8 cellular contexts compared by ENCODE assay signal in the genomic region with DNA sequence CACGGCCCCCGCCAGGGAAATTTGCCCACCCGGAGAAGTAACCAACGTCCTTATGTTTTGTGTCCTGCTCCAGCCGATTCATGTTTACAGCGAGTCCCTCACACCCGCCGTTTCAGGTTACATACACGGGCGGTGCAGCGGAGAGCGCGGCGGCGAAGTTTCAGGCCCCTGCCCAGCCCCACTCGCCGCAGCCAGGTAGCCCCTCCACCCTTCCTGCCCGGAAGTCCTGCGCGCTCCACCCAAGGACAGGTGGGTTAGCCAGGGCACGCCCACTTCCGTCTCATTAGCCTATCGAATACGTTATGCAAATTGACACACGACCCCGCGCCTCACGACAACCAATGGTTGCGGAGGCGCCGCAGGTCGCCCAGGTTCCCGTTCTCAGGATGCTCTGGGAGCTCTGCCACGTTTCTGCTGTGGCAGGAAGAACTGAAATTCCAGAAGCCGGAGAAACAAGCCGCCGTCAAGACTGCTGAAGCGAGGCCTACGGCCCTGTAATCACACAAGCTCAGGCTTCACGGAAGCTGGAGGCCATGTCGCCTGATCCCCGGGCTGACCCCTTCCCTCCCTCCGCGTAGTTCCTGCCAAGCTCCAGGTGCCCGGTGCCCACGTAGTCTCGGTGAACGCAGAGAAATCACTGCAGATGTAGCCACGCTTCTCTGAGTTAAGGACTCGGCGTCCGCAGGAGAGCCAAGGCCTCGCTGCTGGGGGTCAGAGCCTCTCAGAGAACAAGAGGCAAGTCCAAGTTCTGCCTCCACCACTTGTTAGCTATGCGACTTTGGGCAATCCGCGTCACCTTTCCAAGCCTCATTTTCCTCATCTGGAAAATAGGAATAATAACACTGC. TPM values are rescaled to one million over a fixed set of nuclear protein-coding genes. Genes with fewer than 3 reads are reported as not detected.
DNase-seq lines count a peak whose midpoint lies in the region; ATAC-seq and TF ChIP-seq lines count a peak whose summit lies in the region.

No MANE protein-coding gene starts in this region.

- H3K36me3 ChIP-seq in GM23338 (ENCODE audit: insufficient read depth) (no peaks in the 10 kb centered on the region), heart left ventricle (no peaks in the 10 kb centered on the region), parathyroid adenoma (ENCODE audit: control insufficient read depth, insufficient read depth, low read length) (no peaks in the 10 kb centered on the region), uterus (no peaks in the 10 kb centered on the region)

- intact Hi-C loops in heart left ventricle (cut with DNase I) (no loop called here), uterus (cut with DNase I; ENCODE audit: low total_unique reads) (no loop called here)

- peak in 1 of 2 donors; percentile 43 for TF ChIP-seq POLR2A in heart left ventricle (IDR thresholded peaks at IDR 0.05)
- peak in 1 of 2 donors; percentile 32 for TF ChIP-seq POLR2A in uterus (IDR thresholded peaks at IDR 0.05)

- H3K4me3 ChIP-seq in GM23338 (peak overlapping the region; percentile 51), heart left ventricle (peak overlapping the region in 9 of 12 donors; percentile 19 to 45 (median 36)), parathyroid adenoma (ENCODE audit: low read depth, low read length) (peak overlapping the region; percentile 62), uterus (no peak overlapping the region)

- H4K20me1 ChIP-seq in GM23338 (replicated peaks; ENCODE audit: insufficient read depth), result no peaks in the 10 kb centered on the region

- H3K9me3 ChIP-seq in heart left ventricle, result no peaks in the 10 kb centered on the region
- H3K9me3 ChIP-seq in parathyroid adenoma (ENCODE audit: control insufficient read depth, low read length), result no peaks in the 10 kb centered on the region
- H3K9me3 ChIP-seq in uterus, result no peaks in the 10 kb centered on the region

- ATAC-seq in GM23338 (peak; percentile 97), heart left ventricle (peak; percentile 87 to 95 (median 92))
- peak; percentile 82 to 86 for ATAC-seq in activated naive CD4-positive, alpha-beta T cell treated with anti-CD3 and anti-CD28 coated beads, Interleukin-2, amount 50 U/mL, for 72 hours

- H3K27ac Mint-ChIP-seq in GM23338, result peak overlapping the region; percentile 99
- peak overlapping the region in 1 of 2 donors; percentile 74 for H3K27ac Mint-ChIP-seq in activated naive CD4-positive, alpha-beta T cell treated with anti-CD3 and anti-CD28 coated beads, Interleukin-2, amount 50 U/mL, for 72 hours

- H3K27me3 Mint-ChIP-seq in GM23338 (ENCODE audit: insufficient read depth, low read depth, poor library complexity), result peaks cover 9% of the 10 kb centered on the region

- peak overlapping the region; percentile 82 for H3K4me2 ChIP-seq in GM23338
- peak overlapping the region; percentile 74 for H3K4me2 ChIP-seq in parathyroid adenoma (ENCODE audit: low read length)

- H3K9ac ChIP-seq in parathyroid adenoma, result peak overlapping the region; percentile 76

- H3K27ac ChIP-seq in GM23338 (ENCODE audit: low read depth) (peak overlapping the region; percentile 99), heart left ventricle (peak overlapping the region in 11 of 12 donors; percentile 15 to 72 (median 60)), parathyroid adenoma (peak overlapping the region; percentile 98), uterus (peak overlapping the region in 1 of 2 donors; percentile 19)

- H2AFZ ChIP-seq in GM23338, result no peak overlapping the region
- peak overlapping the region; percentile 86 for H2AFZ ChIP-seq in parathyroid adenoma

- peaks cover 15% of the 10 kb centered on the region for H3F3A ChIP-seq in GM23338 (replicated peaks; ENCODE audit: low read depth)

- WGBS in heart left ventricle, 4 donors, result 24 to 36% (median 32%) methylated on average over 43 to 56 of the region's 56 CpGs

- H3K9me3 Mint-ChIP-seq in GM23338, result no peaks in the 10 kb centered on the region
- H3K9me3 Mint-ChIP-seq in activated naive CD4-positive, alpha-beta T cell treated with anti-CD3 and anti-CD28 coated beads, Interleukin-2, amount 50 U/mL, for 72 hours, result no peaks in the 10 kb centered on the region

- H3K27me3 ChIP-seq in GM23338 (ENCODE audit: insufficient read depth) (no peaks in the 10 kb centered on the region), heart left ventricle (no peaks in the 10 kb centered on the region), parathyroid adenoma (ENCODE audit: control insufficient read depth, insufficient read depth, low read length) (no peaks in the 10 kb centered on the region), uterus (no peaks in the 10 kb centered on the region)

- H3K4me1 Mint-ChIP-seq in GM23338, result peaks cover 12% of the 10 kb centered on the region

- H3K79me2 ChIP-seq in GM23338 (replicated peaks; ENCODE audit: insufficient read depth) (no peaks in the 10 kb centered on the region), parathyroid adenoma (no peaks in the 10 kb centered on the region)

- H3K4me1 ChIP-seq in GM23338 (ENCODE audit: insufficient read depth) (peaks cover 10% of the 10 kb centered on the region), heart left ventricle (peaks cover 0 to 38% (median 7%) of the 10 kb centered on the region in 12 donors), parathyroid adenoma (peaks cover 14% of the 10 kb centered on the region), uterus (no peaks in the 10 kb centered on the region)

- H3K4me3 Mint-ChIP-seq in GM23338, result peak overlapping the region; percentile 85

- no peak for TF ChIP-seq CTCF in GM23338 (conservative IDR thresholded peaks at IDR 0.05; ENCODE audit: low read depth in 2 of 2)
- TF ChIP-seq CTCF in heart left ventricle (IDR thresholded peaks at IDR 0.05), result no peak
- no peak for TF ChIP-seq CTCF in parathyroid adenoma (IDR thresholded peaks at IDR 0.05)
- TF ChIP-seq CTCF in uterus (IDR thresholded peaks at IDR 0.05), result no peak

- DNase-seq in GM23338 (ENCODE audit: low spot score) (peak; percentile 100), NCI-H774 (lab: John Stamatoyannopoulos, UW) (peak; percentile 92), heart left ventricle (peak; percentile 74 to 90 (median 83)), uterus (peak; percentile 27 to 57), hepatic stellate cell (ENCODE audit: low spot score) (no peak), globus pallidus (ENCODE audit: low spot score) (no peak)
- peak; percentile 57 to 78 for DNase-seq in activated naive CD4-positive, alpha-beta T cell treated with anti-CD3 and anti-CD28 coated beads, Interleukin-2, amount 50 U/mL, for 72 hours (ENCODE audit: low spot score in 2 of 2)

- no peaks in the 10 kb centered on the region for H3K36me3 Mint-ChIP-seq in GM23338 (ENCODE audit: low read depth)
- H3K36me3 Mint-ChIP-seq in activated naive CD4-positive, alpha-beta T cell treated with anti-CD3 and anti-CD28 coated beads, Interleukin-2, amount 50 U/mL, for 72 hours, result no peaks in the 10 kb centered on the region

- H3K9me2 ChIP-seq in GM23338 (ENCODE audit: insufficient read depth), result no peaks in the 10 kb centered on the region

TF ChIP-seq in GM23338, 12 proteins besides CTCF, POLR2A, EP300 and RAD21 (continues in another document):
- TF ChIP-seq POLR2AphosphoS5 (IDR thresholded peaks at IDR 0.05; ENCODE audit: low read depth) (peak; percentile 90), CREB1 (CRISPR knock-in tag; IDR thresholded peaks at IDR 0.05; ENCODE audit: low read depth) (no peak; the same call in 1 of the 2 replicates), EZH2 (IDR thresholded peaks at IDR 0.05; ENCODE audit: low read depth, unreplicated experiment) (no peak), ZNF331 (CRISPR knock-in tag; IDR thresholded peaks at IDR 0.05; ENCODE audit: low read depth) (no peak)
- TF ChIP-seq, protein P1, sequence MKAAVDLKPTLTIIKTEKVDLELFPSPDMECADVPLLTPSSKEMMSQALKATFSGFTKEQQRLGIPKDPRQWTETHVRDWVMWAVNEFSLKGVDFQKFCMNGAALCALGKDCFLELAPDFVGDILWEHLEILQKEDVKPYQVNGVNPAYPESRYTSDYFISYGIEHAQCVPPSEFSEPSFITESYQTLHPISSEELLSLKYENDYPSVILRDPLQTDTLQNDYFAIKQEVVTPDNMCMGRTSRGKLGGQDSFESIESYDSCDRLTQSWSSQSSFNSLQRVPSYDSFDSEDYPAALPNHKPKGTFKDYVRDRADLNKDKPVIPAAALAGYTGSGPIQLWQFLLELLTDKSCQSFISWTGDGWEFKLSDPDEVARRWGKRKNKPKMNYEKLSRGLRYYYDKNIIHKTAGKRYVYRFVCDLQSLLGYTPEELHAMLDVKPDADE (IDR thresholded peaks at IDR 0.05), result peak; percentile 57

RNA-seq across cellular contexts. Expression of gene MYH9, which starts 22.4 kb away (rescaled TPM):
- 204 and 233 TPM in 2 replicates for total RNA-seq in GM23338 (2014; rRNA removed; shearing (Covaris generic))
- 55.4 and 58.4 TPM in 2 replicates for polyA plus RNA-seq in GM23338 (2016; fragmentation: Nextera tagmentation; extraction: Ambion mirVana)
- 100 to 1,000 TPM; 521 to 691 TPM for total RNA-seq in activated naive CD4-positive, alpha-beta T cell treated with anti-CD3 and anti-CD28 coated beads, Interleukin-2, amount 50 U/mL, for 72 hours
- total RNA-seq in heart left ventricle, result 100 to 1,000 TPM; 126 to 482 (median 238) TPM
- polyA plus RNA-seq in heart left ventricle, result 100 to 1,000 TPM; 109 to 407 TPM
- total RNA-seq in uterus, result 1,000 to 10,000 TPM in 1 of 4 donors, 100 to 1,000 TPM in 3; 215 to 1,171 (median 400) TPM

Comparison
In these comparisons a context has a peak if more than half of its experiments do, and no peak if none do; other contexts are left out.
1. DNase-seq: peak in GM23338 (single experiment), NCI-H774 (single experiment), activated naive CD4-positive, alpha-beta T cell treated with anti-CD3 and anti-CD28 coated beads, Interleukin-2, amount 50 U/mL, for 72 hours (2 of 2), heart left ventricle (5 of 5) and uterus (2 of 2); none in hepatic stellate cell (single experiment) and globus pallidus (single experiment).
2. H3K4me3 ChIP-seq: peak in GM23338 (single experiment), heart left ventricle (9 of 12) and parathyroid adenoma (single experiment); none in uterus (0 of 2).
3. Peak in every context shown above with its lines, with median percentiles within 50 percentile points of each other: ATAC-seq.